ENCODE assay signal across 8 cellular contexts in genomic region chr10:4981722-4982471, GRCh38. TPM values are rescaled to one million over a fixed set of nuclear protein-coding genes. Genes with fewer than 3 reads are reported as not detected.
DNase-seq lines count a peak whose midpoint lies in the region; ATAC-seq and TF ChIP-seq lines count a peak whose summit lies in the region.

No MANE protein-coding gene starts in this region.

- no peak overlapping the region for H3K27ac ChIP-seq in tibial artery

- peaks cover 0 to 12% (median 7%) of the 10 kb centered on the region in 4 donors for H3K4me1 ChIP-seq in tibial artery

- intact Hi-C loops in tibial artery (cut with DNase I; ENCODE audit: low total_unique reads), result no loop called here

- DNase-seq in Caki2 (ENCODE audit: low read depth) (peak; percentile 99), HuH-7 (ENCODE audit: low spot score) (peak; percentile 36), left lobe of liver (ENCODE audit: low spot score) (peak; percentile 50), tibial artery (no peak), COR-L47 (lab: John Stamatoyannopoulos, UW) (no peak), NOMO-1 treated with dmso at 0.1 percent for 144 hours (lab: John Stamatoyannopoulos, UW; ENCODE audit: unreplicated experiment) (no peak), AG08396 (ENCODE audit: low spot score) (no peak)

- in situ Hi-C loops in Caki2 (cut with HindIII; ENCODE audit: low pct_unique_long_range_greater_than_20kb, low sequenced_read_pairs), result no loop called here

- peaks cover 5% of the 10 kb centered on the region for H3K27me3 Mint-ChIP-seq in brain

- peak; percentile 30 for ATAC-seq in left lobe of liver

- H3K4me3 Mint-ChIP-seq in brain, result no peak overlapping the region

- no peaks in the 10 kb centered on the region for H3K9me3 Mint-ChIP-seq in brain

- no peaks in the 10 kb centered on the region for H3K27me3 ChIP-seq in tibial artery

- peaks cover 11% of the 10 kb centered on the region for H3K4me1 Mint-ChIP-seq in brain

- no peak overlapping the region for H3K27ac Mint-ChIP-seq in brain

- H3K36me3 Mint-ChIP-seq in brain, result peaks cover 30% of the 10 kb centered on the region

- H3K4me3 ChIP-seq in tibial artery, result no peak overlapping the region

- H3K36me3 ChIP-seq in tibial artery, result peaks cover 0 to 3% (median 0%) of the 10 kb centered on the region in 3 donors

- no peaks in the 10 kb centered on the region for H3K9me3 ChIP-seq in tibial artery

- TF ChIP-seq CTCF in brain (conservative IDR thresholded peaks at IDR 0.05) (peak; percentile 24 to 32), tibial artery (IDR thresholded peaks at IDR 0.05) (peak in 1 of 2 experiments; percentile 21)

RNA-seq across cellular contexts. Expression of gene AKR1C1, which starts 18.7 kb away (rescaled TPM):
- 6,987 and 7,564 TPM in 2 replicates for total RNA-seq in Caki2 (2014; rRNA removed; shearing (Covaris generic); ENCODE audit: low replicate concordance)
- 5.0 TPM for polyA plus RNA-seq in brain (ENCODE audit: insufficient read depth, low read depth, low replicate concordance)
- 379 TPM for total RNA-seq in left lobe of liver

RNA-seq across cellular contexts. Expression of gene AKR1C2, which starts 21.8 kb away (rescaled TPM):
- total RNA-seq in Caki2 (2014; rRNA removed; shearing (Covaris generic); ENCODE audit: low replicate concordance), result 1,417 and 1,499 TPM in 2 replicates
- polyA plus RNA-seq in brain (ENCODE audit: insufficient read depth, low read depth, low replicate concordance), result 2.1 TPM
- total RNA-seq in left lobe of liver, result 1,010 TPM

Comparison
In these comparisons a context has a peak if more than half of its experiments do, and no peak if none do; other contexts are left out.
1. DNase-seq: peak in Caki2 (single experiment), HuH-7 (single experiment) and left lobe of liver (single experiment); none in tibial artery (0 of 2), COR-L47 (single experiment), NOMO-1 treated with dmso at 0.1 percent for 144 hours (single experiment) and AG08396 (single experiment).
2. RNA of gene AKR1C1, which starts 18.7 kb away (total RNA-seq): 6,987 to 7,564 TPM in Caki2; 379 TPM in left lobe of liver (single experiment); every median in the first group is over 10 times any median in the second.